In genomic region chr7:102457352-102457924, GRCh38 we compare ENCODE assay signal across 4 cellular contexts.
TF ChIP-seq lines count a peak whose summit lies in the region.

No MANE protein-coding gene starts in this region.

TF ChIP-seq in SK-N-SH, 30 proteins besides CTCF, POLR2A, EP300 and RAD21 (continues in another document):
- no peak for TF ChIP-seq FOXM1 (IDR thresholded peaks at IDR 0.05; ENCODE audit: low read depth)
- TF ChIP-seq FOXJ3 (CRISPR knock-in tag; IDR thresholded peaks at IDR 0.05): no peak
- TF ChIP-seq RCOR1 (IDR thresholded peaks at IDR 0.05; ENCODE audit: low read length): no peak
- TF ChIP-seq REST (IDR thresholded peaks at IDR 0.05; ENCODE audit: low read depth, low read length): no peak
- TF ChIP-seq NFIC (IDR thresholded peaks at IDR 0.05; ENCODE audit: borderline replicate concordance): no peak
- TF ChIP-seq IRF3 (IDR thresholded peaks at IDR 0.05; ENCODE audit: low read depth, low read length): no peak
- TF ChIP-seq GABPA (IDR thresholded peaks at IDR 0.05; ENCODE audit: low read depth): no peak
- TF ChIP-seq RXRA (IDR thresholded peaks at IDR 0.05; ENCODE audit: borderline replicate concordance, low read depth): no peak
- TF ChIP-seq USF1 (IDR thresholded peaks at IDR 0.05; ENCODE audit: borderline replicate concordance, low read depth): no peak

TF ChIP-seq in SK-N-SH treated with all-trans-retinoic acid at 6 μM for 48 hours, 23 proteins besides CTCF, POLR2A, EP300 and RAD21:
- no peak for TF ChIP-seq ISL1 (CRISPR knock-in tag; IDR thresholded peaks at IDR 0.05)
- no peak for TF ChIP-seq BACH2 (CRISPR knock-in tag; IDR thresholded peaks at IDR 0.05; ENCODE audit: borderline replicate concordance)

TF ChIP-seq in HCT116, 20 proteins besides CTCF, POLR2A, EP300 and RAD21:
- TF ChIP-seq REST (IDR thresholded peaks at IDR 0.05; ENCODE audit: low read depth) (no peak), SRF (IDR thresholded peaks at IDR 0.05; ENCODE audit: low read depth) (no peak), CBX3 (IDR thresholded peaks at IDR 0.05; ENCODE audit: low read depth) (no peak), POLR2AphosphoS5 (IDR thresholded peaks at IDR 0.05; ENCODE audit: low read depth, low read length) (no peak), FOSL1 (IDR thresholded peaks at IDR 0.05; ENCODE audit: low read depth) (no peak), ELF1 (IDR thresholded peaks at IDR 0.05; ENCODE audit: borderline replicate concordance, low read depth) (no peak), ATF3 (IDR thresholded peaks at IDR 0.05) (no peak), JUND (IDR thresholded peaks at IDR 0.05) (no peak), EZH2phosphoT487 (IDR thresholded peaks at IDR 0.05; ENCODE audit: borderline replicate concordance) (no peak), CEBPB (IDR thresholded peaks at IDR 0.05; ENCODE audit: low read depth) (no peak), TCF7L2 (IDR thresholded peaks at IDR 0.05; ENCODE audit: borderline replicate concordance, extremely low read depth, insufficient read depth, insufficient read length) (no peak), ZNF274 (IDR thresholded peaks at IDR 0.05; ENCODE audit: low read depth, low read length) (no peak), SP1 (IDR thresholded peaks at IDR 0.05; ENCODE audit: low read depth) (no peak), YY1 (IDR thresholded peaks at IDR 0.05; ENCODE audit: extremely low read depth, insufficient replicate concordance, low read depth, low read length) (no peak), SIN3A (IDR thresholded peaks at IDR 0.05; ENCODE audit: low read depth) (no peak), EGR1 (IDR thresholded peaks at IDR 0.05; ENCODE audit: low read depth) (no peak), EZH2 (IDR thresholded peaks at IDR 0.05) (no peak)
- TF ChIP-seq, protein P1, sequence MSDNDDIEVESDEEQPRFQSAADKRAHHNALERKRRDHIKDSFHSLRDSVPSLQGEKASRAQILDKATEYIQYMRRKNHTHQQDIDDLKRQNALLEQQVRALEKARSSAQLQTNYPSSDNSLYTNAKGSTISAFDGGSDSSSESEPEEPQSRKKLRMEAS (IDR thresholded peaks at IDR 0.05): no peak
- TF ChIP-seq, protein P2, sequence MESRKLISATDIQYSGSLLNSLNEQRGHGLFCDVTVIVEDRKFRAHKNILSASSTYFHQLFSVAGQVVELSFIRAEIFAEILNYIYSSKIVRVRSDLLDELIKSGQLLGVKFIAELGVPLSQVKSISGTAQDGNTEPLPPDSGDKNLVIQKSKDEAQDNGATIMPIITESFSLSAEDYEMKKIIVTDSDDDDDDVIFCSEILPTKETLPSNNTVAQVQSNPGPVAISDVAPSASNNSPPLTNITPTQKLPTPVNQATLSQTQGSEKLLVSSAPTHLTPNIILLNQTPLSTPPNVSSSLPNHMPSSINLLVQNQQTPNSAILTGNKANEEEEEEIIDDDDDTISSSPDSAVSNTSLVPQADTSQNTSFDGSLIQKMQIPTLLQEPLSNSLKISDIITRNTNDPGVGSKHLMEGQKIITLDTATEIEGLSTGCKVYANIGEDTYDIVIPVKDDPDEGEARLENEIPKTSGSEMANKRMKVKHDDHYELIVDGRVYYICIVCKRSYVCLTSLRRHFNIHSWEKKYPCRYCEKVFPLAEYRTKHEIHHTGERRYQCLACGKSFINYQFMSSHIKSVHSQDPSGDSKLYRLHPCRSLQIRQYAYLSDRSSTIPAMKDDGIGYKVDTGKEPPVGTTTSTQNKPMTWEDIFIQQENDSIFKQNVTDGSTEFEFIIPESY (IDR thresholded peaks at IDR 0.05; ENCODE audit: extremely low read depth, insufficient replicate concordance, low read length): no peak

TF ChIP-seq in H1, 55 proteins besides CTCF, POLR2A, EP300 and RAD21:
- TF ChIP-seq GTF2F1 (IDR thresholded peaks at IDR 0.05; ENCODE audit: borderline replicate concordance, low read depth, low read length): no peak
- no peak for TF ChIP-seq ASH2L (IDR thresholded peaks at IDR 0.05; ENCODE audit: low read length)
- TF ChIP-seq GABPA (IDR thresholded peaks at IDR 0.05; ENCODE audit: borderline replicate concordance, insufficient read depth, low read length): no peak
- TF ChIP-seq E2F6 (IDR thresholded peaks at IDR 0.05): no peak
- TF ChIP-seq KDM4A (IDR thresholded peaks at IDR 0.05; ENCODE audit: low read depth, low read length, severe bottlenecking): no peak
- TF ChIP-seq, protein P1 (IDR thresholded peaks at IDR 0.05): no peak
- TF ChIP-seq PHF8 (conservative IDR thresholded peaks at IDR 0.05; ENCODE audit: low read depth, low read length): no peak
- TF ChIP-seq NANOG (IDR thresholded peaks at IDR 0.05; ENCODE audit: insufficient read depth, low read depth, low read length, poor library complexity, severe bottlenecking): no peak
- TF ChIP-seq TCF12 (IDR thresholded peaks at IDR 0.05; ENCODE audit: low read depth, low read length): no peak
- no peak for TF ChIP-seq CHD1 (IDR thresholded peaks at IDR 0.05; ENCODE audit: low read depth, low read length)
- TF ChIP-seq SP4 (IDR thresholded peaks at IDR 0.05; ENCODE audit: low read length): no peak
- no peak for TF ChIP-seq BACH1 (IDR thresholded peaks at IDR 0.05; ENCODE audit: low read length)
- TF ChIP-seq SIX5 (IDR thresholded peaks at IDR 0.05; ENCODE audit: low read depth, low read length): no peak
- no peak for TF ChIP-seq CREB1 (IDR thresholded peaks at IDR 0.05)
- TF ChIP-seq CEBPB (IDR thresholded peaks at IDR 0.05; ENCODE audit: low read depth, low read length): no peak
- no peak for TF ChIP-seq CHD2 (IDR thresholded peaks at IDR 0.05; ENCODE audit: low read length)
- TF ChIP-seq, protein P3, sequence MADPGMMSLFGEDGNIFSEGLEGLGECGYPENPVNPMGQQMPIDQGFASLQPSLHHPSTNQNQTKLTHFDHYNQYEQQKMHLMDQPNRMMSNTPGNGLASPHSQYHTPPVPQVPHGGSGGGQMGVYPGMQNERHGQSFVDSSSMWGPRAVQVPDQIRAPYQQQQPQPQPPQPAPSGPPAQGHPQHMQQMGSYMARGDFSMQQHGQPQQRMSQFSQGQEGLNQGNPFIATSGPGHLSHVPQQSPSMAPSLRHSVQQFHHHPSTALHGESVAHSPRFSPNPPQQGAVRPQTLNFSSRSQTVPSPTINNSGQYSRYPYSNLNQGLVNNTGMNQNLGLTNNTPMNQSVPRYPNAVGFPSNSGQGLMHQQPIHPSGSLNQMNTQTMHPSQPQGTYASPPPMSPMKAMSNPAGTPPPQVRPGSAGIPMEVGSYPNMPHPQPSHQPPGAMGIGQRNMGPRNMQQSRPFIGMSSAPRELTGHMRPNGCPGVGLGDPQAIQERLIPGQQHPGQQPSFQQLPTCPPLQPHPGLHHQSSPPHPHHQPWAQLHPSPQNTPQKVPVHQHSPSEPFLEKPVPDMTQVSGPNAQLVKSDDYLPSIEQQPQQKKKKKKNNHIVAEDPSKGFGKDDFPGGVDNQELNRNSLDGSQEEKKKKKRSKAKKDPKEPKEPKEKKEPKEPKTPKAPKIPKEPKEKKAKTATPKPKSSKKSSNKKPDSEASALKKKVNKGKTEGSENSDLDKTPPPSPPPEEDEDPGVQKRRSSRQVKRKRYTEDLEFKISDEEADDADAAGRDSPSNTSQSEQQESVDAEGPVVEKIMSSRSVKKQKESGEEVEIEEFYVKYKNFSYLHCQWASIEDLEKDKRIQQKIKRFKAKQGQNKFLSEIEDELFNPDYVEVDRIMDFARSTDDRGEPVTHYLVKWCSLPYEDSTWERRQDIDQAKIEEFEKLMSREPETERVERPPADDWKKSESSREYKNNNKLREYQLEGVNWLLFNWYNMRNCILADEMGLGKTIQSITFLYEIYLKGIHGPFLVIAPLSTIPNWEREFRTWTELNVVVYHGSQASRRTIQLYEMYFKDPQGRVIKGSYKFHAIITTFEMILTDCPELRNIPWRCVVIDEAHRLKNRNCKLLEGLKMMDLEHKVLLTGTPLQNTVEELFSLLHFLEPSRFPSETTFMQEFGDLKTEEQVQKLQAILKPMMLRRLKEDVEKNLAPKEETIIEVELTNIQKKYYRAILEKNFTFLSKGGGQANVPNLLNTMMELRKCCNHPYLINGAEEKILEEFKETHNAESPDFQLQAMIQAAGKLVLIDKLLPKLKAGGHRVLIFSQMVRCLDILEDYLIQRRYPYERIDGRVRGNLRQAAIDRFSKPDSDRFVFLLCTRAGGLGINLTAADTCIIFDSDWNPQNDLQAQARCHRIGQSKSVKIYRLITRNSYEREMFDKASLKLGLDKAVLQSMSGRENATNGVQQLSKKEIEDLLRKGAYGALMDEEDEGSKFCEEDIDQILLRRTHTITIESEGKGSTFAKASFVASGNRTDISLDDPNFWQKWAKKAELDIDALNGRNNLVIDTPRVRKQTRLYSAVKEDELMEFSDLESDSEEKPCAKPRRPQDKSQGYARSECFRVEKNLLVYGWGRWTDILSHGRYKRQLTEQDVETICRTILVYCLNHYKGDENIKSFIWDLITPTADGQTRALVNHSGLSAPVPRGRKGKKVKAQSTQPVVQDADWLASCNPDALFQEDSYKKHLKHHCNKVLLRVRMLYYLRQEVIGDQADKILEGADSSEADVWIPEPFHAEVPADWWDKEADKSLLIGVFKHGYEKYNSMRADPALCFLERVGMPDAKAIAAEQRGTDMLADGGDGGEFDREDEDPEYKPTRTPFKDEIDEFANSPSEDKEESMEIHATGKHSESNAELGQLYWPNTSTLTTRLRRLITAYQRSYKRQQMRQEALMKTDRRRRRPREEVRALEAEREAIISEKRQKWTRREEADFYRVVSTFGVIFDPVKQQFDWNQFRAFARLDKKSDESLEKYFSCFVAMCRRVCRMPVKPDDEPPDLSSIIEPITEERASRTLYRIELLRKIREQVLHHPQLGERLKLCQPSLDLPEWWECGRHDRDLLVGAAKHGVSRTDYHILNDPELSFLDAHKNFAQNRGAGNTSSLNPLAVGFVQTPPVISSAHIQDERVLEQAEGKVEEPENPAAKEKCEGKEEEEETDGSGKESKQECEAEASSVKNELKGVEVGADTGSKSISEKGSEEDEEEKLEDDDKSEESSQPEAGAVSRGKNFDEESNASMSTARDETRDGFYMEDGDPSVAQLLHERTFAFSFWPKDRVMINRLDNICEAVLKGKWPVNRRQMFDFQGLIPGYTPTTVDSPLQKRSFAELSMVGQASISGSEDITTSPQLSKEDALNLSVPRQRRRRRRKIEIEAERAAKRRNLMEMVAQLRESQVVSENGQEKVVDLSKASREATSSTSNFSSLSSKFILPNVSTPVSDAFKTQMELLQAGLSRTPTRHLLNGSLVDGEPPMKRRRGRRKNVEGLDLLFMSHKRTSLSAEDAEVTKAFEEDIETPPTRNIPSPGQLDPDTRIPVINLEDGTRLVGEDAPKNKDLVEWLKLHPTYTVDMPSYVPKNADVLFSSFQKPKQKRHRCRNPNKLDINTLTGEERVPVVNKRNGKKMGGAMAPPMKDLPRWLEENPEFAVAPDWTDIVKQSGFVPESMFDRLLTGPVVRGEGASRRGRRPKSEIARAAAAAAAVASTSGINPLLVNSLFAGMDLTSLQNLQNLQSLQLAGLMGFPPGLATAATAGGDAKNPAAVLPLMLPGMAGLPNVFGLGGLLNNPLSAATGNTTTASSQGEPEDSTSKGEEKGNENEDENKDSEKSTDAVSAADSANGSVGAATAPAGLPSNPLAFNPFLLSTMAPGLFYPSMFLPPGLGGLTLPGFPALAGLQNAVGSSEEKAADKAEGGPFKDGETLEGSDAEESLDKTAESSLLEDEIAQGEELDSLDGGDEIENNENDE (IDR thresholded peaks at IDR 0.05; ENCODE audit: insufficient replicate concordance, low read length): no peak
- TF ChIP-seq SP2 (IDR thresholded peaks at IDR 0.05; ENCODE audit: low read length): no peak
